ENCODE assay signal across 9 cellular contexts in genomic region chr14:104436047-104436531, GRCh38.
DNase-seq lines count a peak whose midpoint lies in the region; ATAC-seq and TF ChIP-seq lines count a peak whose summit lies in the region.
"Had no signal": no experiment of that assay in that cellular context is flagged by ENCODE, and none has a peak within 500 bp of the region (broad histone marks: within the 10 kb centered on the region; RNA-seq: fewer than 3 reads in every experiment).

No MANE protein-coding gene starts in this region.

- no peaks in the 10 kb centered on the region for H3K79me2 ChIP-seq in parathyroid adenoma

- no peak overlapping the region for H3K4me3 ChIP-seq in RWPE2 (ENCODE audit: severe bottlenecking)
- H3K4me3 ChIP-seq in parathyroid adenoma (ENCODE audit: low read depth, low read length) = peak overlapping the region; percentile 27

- TF ChIP-seq CTCF in RWPE2 (IDR thresholded peaks at IDR 0.05; ENCODE audit: poor library complexity, severe bottlenecking) (no peak), parathyroid adenoma (IDR thresholded peaks at IDR 0.05) (no peak)

- H3K9me3 ChIP-seq in RWPE2 (ENCODE audit: severe bottlenecking) (no peaks in the 10 kb centered on the region), parathyroid adenoma (ENCODE audit: control insufficient read depth, low read length) (no peaks in the 10 kb centered on the region)

- no peak overlapping the region for H3K27ac ChIP-seq in RWPE2 (ENCODE audit: poor library complexity, severe bottlenecking)
- H3K27ac ChIP-seq in parathyroid adenoma = peak overlapping the region; percentile 29

- peak overlapping the region; percentile 67 for H3K4me2 ChIP-seq in parathyroid adenoma (ENCODE audit: low read length)

- H3K27me3 ChIP-seq in RWPE2 (ENCODE audit: insufficient read depth, poor library complexity, severe bottlenecking) (peaks cover 17% of the 10 kb centered on the region), parathyroid adenoma (ENCODE audit: control insufficient read depth, insufficient read depth, low read length) (no peaks in the 10 kb centered on the region)

- peak overlapping the region; percentile 70 for H2AFZ ChIP-seq in parathyroid adenoma

- H3K9ac ChIP-seq in parathyroid adenoma = no peak overlapping the region

- DNase-seq in D341Med (ENCODE audit: low spot score) (peak; percentile 42), RWPE2 (ENCODE audit: low spot score) (no peak), glomerular visceral epithelial cell (ENCODE audit: extremely low spot score) (peak; percentile 7)
- DNase-seq in stimulated activated CD4-positive, alpha-beta T cell treated with anti-CD3 and anti-CD28 coated beads, Interleukin-15, amount 100 ng/mL, for 24 hours = no peak
- DNase-seq: central memory CD4-positive, alpha-beta T cell had no signal

- H3K4me1 ChIP-seq in RWPE2 (ENCODE audit: insufficient read depth, poor library complexity, severe bottlenecking) (no peaks in the 10 kb centered on the region), parathyroid adenoma (no peaks in the 10 kb centered on the region)

- no peaks in the 10 kb centered on the region for H3K36me3 ChIP-seq in RWPE2 (ENCODE audit: low read depth)
- no peaks in the 10 kb centered on the region for H3K36me3 ChIP-seq in parathyroid adenoma (ENCODE audit: control insufficient read depth, insufficient read depth, low read length)

- ATAC-seq in RWPE2 (ENCODE audit: low read depth) (peak; percentile 26; the same call in 1 of the 3 replicates), HG03354 (IDR thresholded peaks at IDR 0.05; ENCODE audit: poor library complexity, severe bottlenecking, unreplicated experiment) (no peak), GM19328 (IDR thresholded peaks at IDR 0.05; ENCODE audit: unreplicated experiment) (no peak), GM19035 (IDR thresholded peaks at IDR 0.05; ENCODE audit: unreplicated experiment) (no peak)

Comparison
In these comparisons a context has a peak if more than half of its experiments do, and no peak if none do; other contexts are left out.
1. DNase-seq: peak in D341Med (single experiment) and glomerular visceral epithelial cell (single experiment); none in RWPE2 (single experiment) and stimulated activated CD4-positive, alpha-beta T cell treated with anti-CD3 and anti-CD28 coated beads, Interleukin-15, amount 100 ng/mL, for 24 hours (single experiment).